38 cellular contexts compared by ENCODE assay signal in genomic region chr10:116853287-116853686, GRCh38. TPM values are rescaled to one million over a fixed set of nuclear protein-coding genes. Genes with fewer than 3 reads are reported as not detected.
"Had no signal": no experiment of that assay in that cellular context is flagged by ENCODE, and none has a peak within 500 bp of the region (broad histone marks: within the 10 kb centered on the region; RNA-seq: fewer than 3 reads in every experiment).

No MANE protein-coding gene starts in this region.

- H3K4me1 ChIP-seq: ascending aorta, breast epithelium had no signal

- H3K27ac Mint-ChIP-seq: activated naive CD4-positive, alpha-beta T cell treated with anti-CD3 and anti-CD28 coated beads for 36 hours; activated naive CD4-positive, alpha-beta T cell treated with anti-CD3 and anti-CD28 coated beads, Interleukin-2, amount 10 ng/mL, durations not matched to agents 7 days and 5 days; activated naive CD4-positive, alpha-beta T cell treated with anti-CD3 and anti-CD28 coated beads, Interleukin-2, amount 50 U/mL, for 24 hours; activated naive CD4-positive, alpha-beta T cell treated with anti-CD3 and anti-CD28 coated beads, Interleukin-2, amount 50 U/mL, for 72 hours; activated naive CD8-positive, alpha-beta T cell; activated naive CD8-positive, alpha-beta T cell treated with anti-CD3 and anti-CD28 coated beads for 36 hours; activated naive CD8-positive, alpha-beta T cell treated with anti-CD3 and anti-CD28 coated beads, Interleukin-2, amount 10 ng/mL, durations not matched to agents 7 days and 5 days; activated naive CD8-positive, alpha-beta T cell treated with anti-CD3 and anti-CD28 coated beads, Interleukin-2, amount 50 U/mL, for 24 hours; activated T-cell treated with anti-CD3 and anti-CD28 coated beads, Interleukin-2, amount 50 U/mL, for 72 hours; activated T-helper 1 cell treated with anti-CD3 and anti-CD28 coated beads, Interleukin-12 subunit alpha, Interleukin-12 subunit beta, Interleukin-2, Interleukin-4 antibody, amounts not matched to agents 30 ng/mL and 10 ng/mL and 1 ng/mL, durations not matched to agents 14 hours and 24 hours and 36 hours; activated T-helper 17 cell treated with anti-CD3 and anti-CD28 coated beads, Interleukin-2, amount 50 U/mL, for 72 hours; activated T-helper 2 cell treated with anti-CD3 and anti-CD28 coated beads, Interferon-gamma antibody, Interleukin-2, Interleukin-4, amounts not matched to agents 10 μg/mL and 5 μg/mL and 100 μg/mL, durations not matched to agents 14 hours and 24 hours and 36 hours; brain had no signal

- H3K36me3 ChIP-seq: adrenal gland, ascending aorta, brain microvascular endothelial cell, breast epithelium, cardiac muscle cell had no signal

- H3K4me3 Mint-ChIP-seq: activated naive CD4-positive, alpha-beta T cell treated with anti-CD3 and anti-CD28 coated beads for 36 hours; activated naive CD4-positive, alpha-beta T cell treated with anti-CD3 and anti-CD28 coated beads, Interleukin-2, amount 10 ng/mL, durations not matched to agents 7 days and 5 days; activated naive CD4-positive, alpha-beta T cell treated with anti-CD3 and anti-CD28 coated beads, Interleukin-2, amount 50 U/mL, for 24 hours; activated naive CD8-positive, alpha-beta T cell; activated naive CD8-positive, alpha-beta T cell treated with anti-CD3 and anti-CD28 coated beads for 36 hours; activated naive CD8-positive, alpha-beta T cell treated with anti-CD3 and anti-CD28 coated beads, Interleukin-2, amount 10 ng/mL, durations not matched to agents 7 days and 5 days; activated naive CD8-positive, alpha-beta T cell treated with anti-CD3 and anti-CD28 coated beads, Interleukin-2, amount 50 U/mL, for 24 hours; activated T-cell treated with anti-CD3 and anti-CD28 coated beads, Interleukin-2, amount 50 U/mL, for 4 hours; activated T-cell treated with anti-CD3 and anti-CD28 coated beads, Interleukin-2, amount 50 U/mL, for 72 hours; activated T-helper 1 cell treated with anti-CD3 and anti-CD28 coated beads, Interleukin-12 subunit alpha, Interleukin-12 subunit beta, Interleukin-2, Interleukin-4 antibody, amounts not matched to agents 30 ng/mL and 10 ng/mL and 1 ng/mL, durations not matched to agents 14 hours and 24 hours and 36 hours; activated T-helper 17 cell treated with anti-CD3 and anti-CD28 coated beads, Interleukin-2, amount 50 U/mL, for 72 hours; central memory CD8-positive, alpha-beta T cell had no signal

- H3K27ac ChIP-seq: adrenal gland, ascending aorta, body of pancreas, brain microvascular endothelial cell, breast epithelium, cardiac muscle cell had no signal

- H3K9me3 ChIP-seq: ascending aorta, body of pancreas, breast epithelium had no signal

- H3K27me3 ChIP-seq: adrenal gland, ascending aorta, body of pancreas, brain microvascular endothelial cell, breast epithelium, cardiac muscle cell had no signal

- H3K9me3 Mint-ChIP-seq: activated naive CD4-positive, alpha-beta T cell treated with anti-CD3 and anti-CD28 coated beads, Interleukin-2, amount 50 U/mL, for 24 hours; activated T-helper 2 cell treated with anti-CD3 and anti-CD28 coated beads, Interferon-gamma antibody, Interleukin-2, Interleukin-4, amounts not matched to agents 10 μg/mL and 5 μg/mL and 100 μg/mL, durations not matched to agents 14 hours and 24 hours and 36 hours had no signal

- H3K36me3 Mint-ChIP-seq: activated naive CD4-positive, alpha-beta T cell treated with anti-CD3 and anti-CD28 coated beads, Interleukin-2, amount 10 ng/mL, durations not matched to agents 7 days and 5 days; activated naive CD4-positive, alpha-beta T cell treated with anti-CD3 and anti-CD28 coated beads, Interleukin-2, amount 50 U/mL, for 24 hours; activated naive CD8-positive, alpha-beta T cell treated with anti-CD3 and anti-CD28 coated beads for 36 hours; activated naive CD8-positive, alpha-beta T cell treated with anti-CD3 and anti-CD28 coated beads, Interleukin-2, amount 10 ng/mL, durations not matched to agents 7 days and 5 days had no signal

- DNase-seq: activated effector memory CD4-positive, alpha-beta T cell treated with anti-CD3 and anti-CD28 coated beads, Interleukin-2, amount 50 U/mL, for 16 hours; activated effector memory CD4-positive, alpha-beta T cell treated with Interleukin-2 at 50 U/mL for 16 hours; activated gamma-delta T cell; activated gamma-delta T cell treated with Interleukin-2 at 50 U/mL for 16 hours; activated naive CD4-positive, alpha-beta T cell; activated naive CD4-positive, alpha-beta T cell treated with anti-CD3 and anti-CD28 coated beads for 36 hours; activated naive CD4-positive, alpha-beta T cell treated with anti-CD3 and anti-CD28 coated beads, Interleukin-2, amount 10 ng/mL, durations not matched to agents 7 days and 5 days; activated naive CD4-positive, alpha-beta T cell treated with anti-CD3 and anti-CD28 coated beads, Interleukin-2, amount 50 U/mL, for 16 hours; activated naive CD4-positive, alpha-beta T cell treated with Interleukin-2 at 50 U/mL for 16 hours; activated naive CD8-positive, alpha-beta T cell treated with anti-CD3 and anti-CD28 coated beads for 36 hours; activated naive CD8-positive, alpha-beta T cell treated with anti-CD3 and anti-CD28 coated beads, Interleukin-2, amount 10 ng/mL, durations not matched to agents 7 days and 5 days; activated naive CD8-positive, alpha-beta T cell treated with anti-CD3 and anti-CD28 coated beads, Interleukin-2, amount 50 U/mL, for 24 hours; activated T-cell treated with anti-CD3 and anti-CD28 coated beads, Interleukin-2, amount 50 U/mL, for 4 hours; activated T-cell treated with anti-CD3 and anti-CD28 coated beads, Interleukin-2, amount 50 U/mL, for 48 hours; activated T-cell treated with anti-CD3 and anti-CD28 coated beads, Interleukin-2, amount 50 U/mL, for 72 hours; adrenal gland; amniotic stem cell; amygdala; anterior cingulate cortex; aorta; body of pancreas; brain microvascular endothelial cell; caudate nucleus; central memory CD4-positive, alpha-beta T cell; cerebellar nuclear complex had no signal

- H3K4me3 ChIP-seq: adrenal gland, ascending aorta, body of pancreas, breast epithelium, cardiac muscle cell had no signal

- ATAC-seq: activated naive CD4-positive, alpha-beta T cell treated with anti-CD3 and anti-CD28 coated beads, Interleukin-2, amount 50 U/mL, for 72 hours; activated naive CD8-positive, alpha-beta T cell treated with anti-CD3 and anti-CD28 coated beads, Interleukin-2, amount 50 U/mL, for 24 hours; activated T-cell treated with anti-CD3 and anti-CD28 coated beads, Interleukin-2, amount 50 U/mL, for 4 hours; activated T-cell treated with anti-CD3 and anti-CD28 coated beads, Interleukin-2, amount 50 U/mL, for 72 hours; activated T-helper 17 cell treated with anti-CD3 and anti-CD28 coated beads, Interleukin-2, amount 50 U/mL, for 72 hours; body of pancreas had no signal

RNA-seq across cellular contexts. Expression of gene ENO4, which starts 4.0 kb away (rescaled TPM):
- total RNA-seq: activated naive CD4-positive, alpha-beta T cell treated with anti-CD3 and anti-CD28 coated beads for 36 hours; activated naive CD4-positive, alpha-beta T cell treated with anti-CD3 and anti-CD28 coated beads, Interleukin-2, amount 50 U/mL, for 72 hours; activated naive CD8-positive, alpha-beta T cell treated with anti-CD3 and anti-CD28 coated beads for 36 hours; activated naive CD8-positive, alpha-beta T cell treated with anti-CD3 and anti-CD28 coated beads, Interleukin-2, amount 10 ng/mL, durations not matched to agents 7 days and 5 days; activated T-cell treated with anti-CD3 and anti-CD28 coated beads, Interleukin-2, amount 50 U/mL, for 4 hours; activated T-cell treated with anti-CD3 and anti-CD28 coated beads, Interleukin-2, amount 50 U/mL, for 72 hours; activated T-helper 1 cell treated with anti-CD3 and anti-CD28 coated beads, Interleukin-12 subunit alpha, Interleukin-12 subunit beta, Interleukin-2, Interleukin-4 antibody, amounts not matched to agents 30 ng/mL and 10 ng/mL and 1 ng/mL, durations not matched to agents 14 hours and 24 hours and 36 hours; activated T-helper 17 cell treated with anti-CD3 and anti-CD28 coated beads, Interleukin-2, amount 50 U/mL, for 72 hours; activated T-helper 2 cell treated with anti-CD3 and anti-CD28 coated beads, Interferon-gamma antibody, Interleukin-2, Interleukin-4, amounts not matched to agents 10 μg/mL and 5 μg/mL and 100 μg/mL, durations not matched to agents 14 hours and 24 hours and 36 hours; ascending aorta; bronchial epithelial cell; cardiac septum had no signal
